ENCODE assay signal across 16 cellular contexts in the genomic region with DNA sequence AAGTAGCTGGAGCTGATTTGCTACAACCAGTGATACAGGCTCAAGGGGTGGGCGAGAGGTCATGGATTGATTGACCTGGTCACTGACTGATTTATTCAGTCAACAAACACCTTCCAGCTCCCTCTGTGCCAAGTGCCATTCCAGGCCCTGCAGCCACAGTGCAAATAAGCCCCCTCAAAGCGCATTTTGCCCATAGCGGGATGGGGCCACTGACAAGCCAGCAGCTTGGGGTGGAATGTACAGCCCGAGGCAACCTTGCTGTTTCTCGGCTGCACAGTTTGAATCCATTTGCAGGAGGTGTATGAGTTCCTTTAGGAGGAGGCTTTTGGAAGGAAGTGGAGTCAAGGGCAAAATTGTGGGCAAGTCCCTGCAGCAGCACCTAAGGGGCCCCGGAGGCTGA.
DNase-seq lines count a peak whose midpoint lies in the region; ATAC-seq and TF ChIP-seq lines count a peak whose summit lies in the region.
"Had no signal": no experiment of that assay in that cellular context is flagged by ENCODE, and none has a peak within 500 bp of the region (broad histone marks: within the 10 kb centered on the region; RNA-seq: fewer than 3 reads in every experiment).

No MANE protein-coding gene starts in this region.

- H3K4me2 ChIP-seq in neuronal stem cell (ENCODE audit: insufficient read depth, low read length, poor library complexity, severe bottlenecking), result no peak overlapping the region
- H3K4me2 ChIP-seq: A549, GM23338 had no signal

- H3K27me3 Mint-ChIP-seq in MCF 10A (ENCODE audit: insufficient read depth, unreplicated experiment) (no peaks in the 10 kb centered on the region), endodermal cell (ENCODE audit: insufficient read depth) (peaks cover 1% of the 10 kb centered on the region)
- H3K27me3 Mint-ChIP-seq in activated naive CD8-positive, alpha-beta T cell treated with anti-CD3 and anti-CD28 coated beads, Interleukin-2, amount 50 U/mL, for 24 hours, result no peaks in the 10 kb centered on the region
- H3K27me3 Mint-ChIP-seq: CD4-positive, alpha-beta T cell had no signal

- H3K36me3 Mint-ChIP-seq in MCF 10A (ENCODE audit: insufficient read depth, unreplicated experiment) (peaks cover 7% of the 10 kb centered on the region), endodermal cell (ENCODE audit: low read depth) (no peaks in the 10 kb centered on the region)
- H3K36me3 Mint-ChIP-seq in activated naive CD8-positive, alpha-beta T cell treated with anti-CD3 and anti-CD28 coated beads, Interleukin-2, amount 50 U/mL, for 24 hours (ENCODE audit: low read depth), result no peaks in the 10 kb centered on the region

- H3K9me3 Mint-ChIP-seq in MCF 10A (ENCODE audit: unreplicated experiment) (no peaks in the 10 kb centered on the region), endodermal cell (no peaks in the 10 kb centered on the region)
- no peaks in the 10 kb centered on the region for H3K9me3 Mint-ChIP-seq in activated naive CD8-positive, alpha-beta T cell treated with anti-CD3 and anti-CD28 coated beads, Interleukin-2, amount 50 U/mL, for 24 hours
- H3K9me3 Mint-ChIP-seq: CD4-positive, alpha-beta T cell; GM23338 had no signal

- POLR2A ChIA-PET in MCF 10A (lab: Yijun Ruan, JAX), result no interaction called here

- intact Hi-C loops in breast epithelium (cut with DNase I; ENCODE audit: low total_unique reads), result no loop called here
- intact Hi-C loops in MCF 10A (cut with micrococcal nuclease), result no loop called here

- no peak overlapping the region for H2BK5ac ChIP-seq in neuronal stem cell (ENCODE audit: low read length)

- peaks cover 1% of the 10 kb centered on the region for H3K79me1 ChIP-seq in neuronal stem cell (ENCODE audit: low read depth, low read length)

- H3K9me3 ChIP-seq in breast epithelium, result no peaks in the 10 kb centered on the region
- H3K9me3 ChIP-seq in endodermal cell (ENCODE audit: control insufficient read depth, low read length), result no peaks in the 10 kb centered on the region
- H3K9me3 ChIP-seq in neuronal stem cell (replicated peaks in 1 of 2; ENCODE audit: control insufficient read depth in 2 of 2, insufficient read depth in 1 of 2, low read depth in 1 of 2, low read length in 2 of 2), result no peaks in the 10 kb centered on the region
- H3K9me3 ChIP-seq: A549, Caco-2, HAP-1 had no signal

- peak overlapping the region; percentile 29 to 92 for H3K27ac ChIP-seq in breast epithelium
- no peak overlapping the region for H3K27ac ChIP-seq in endodermal cell (ENCODE audit: low read depth, low read length)
- no peak overlapping the region for H3K27ac ChIP-seq in neuronal stem cell (replicated peaks; ENCODE audit: low read length)
- H3K27ac ChIP-seq: 22Rv1, A549, C4-2B had no signal

- no peak overlapping the region for H2AK5ac ChIP-seq in neuronal stem cell (ENCODE audit: low read depth, low read length)

- H4K91ac ChIP-seq in neuronal stem cell (ENCODE audit: low read depth, low read length, poor library complexity), result no peak overlapping the region

- H3K36me3 ChIP-seq in breast epithelium (no peaks in the 10 kb centered on the region), endodermal cell (ENCODE audit: control insufficient read depth, insufficient read depth, low read length) (no peaks in the 10 kb centered on the region), neuronal stem cell (replicated peaks in 1 of 2; ENCODE audit: control insufficient read depth in 2 of 2, insufficient read depth in 2 of 2, low read length in 2 of 2) (peaks cover 3 to 37% of the 10 kb centered on the region in 2 donors)
- H3K36me3 ChIP-seq: HAP-1 had no signal

- H3K4me3 Mint-ChIP-seq in MCF 10A (ENCODE audit: unreplicated experiment) (no peak overlapping the region), endodermal cell (no peak overlapping the region)
- H3K4me3 Mint-ChIP-seq in activated naive CD8-positive, alpha-beta T cell treated with anti-CD3 and anti-CD28 coated beads, Interleukin-2, amount 50 U/mL, for 24 hours, result no peak overlapping the region
- H3K4me3 Mint-ChIP-seq: CD4-positive, alpha-beta T cell; GM23338 had no signal

- CTCF ChIA-PET in MCF 10A (lab: Yijun Ruan, JAX), result no interaction called here

- H3K27ac Mint-ChIP-seq in MCF 10A (ENCODE audit: low read depth, unreplicated experiment), result no peak overlapping the region
- no peak overlapping the region for H3K27ac Mint-ChIP-seq in endodermal cell
- no peak overlapping the region for H3K27ac Mint-ChIP-seq in activated naive CD8-positive, alpha-beta T cell treated with anti-CD3 and anti-CD28 coated beads, Interleukin-2, amount 50 U/mL, for 24 hours
- H3K27ac Mint-ChIP-seq: CD4-positive, alpha-beta T cell; GM23338 had no signal

- H2BK15ac ChIP-seq in neuronal stem cell (ENCODE audit: low read length), result no peak overlapping the region

- no peak overlapping the region for H3K4me3 ChIP-seq in breast epithelium
- no peak overlapping the region for H3K4me3 ChIP-seq in endodermal cell (ENCODE audit: low read length)
- H3K4me3 ChIP-seq in neuronal stem cell (ENCODE audit: low read length in 2 of 2), result no peak overlapping the region
- H3K4me3 ChIP-seq: A549, GM23338, HAP-1 had no signal

- H3K4me1 ChIP-seq in breast epithelium (no peaks in the 10 kb centered on the region), endodermal cell (ENCODE audit: control insufficient read depth, insufficient read depth, low read length) (no peaks in the 10 kb centered on the region), neuronal stem cell (ENCODE audit: control insufficient read depth in 2 of 2, insufficient read depth in 1 of 2, low read depth in 1 of 2, low read length in 2 of 2) (peaks cover 0 to 5% of the 10 kb centered on the region in 2 donors)
- H3K4me1 ChIP-seq: A549, Caco-2, HAP-1 had no signal

- no peak overlapping the region for H3K9ac ChIP-seq in endodermal cell (ENCODE audit: extremely low read depth, low read length, poor library complexity, severe bottlenecking)
- H3K9ac ChIP-seq in neuronal stem cell (ENCODE audit: low read depth, low read length, poor library complexity), result no peak overlapping the region

- no peak overlapping the region for H3K14ac ChIP-seq in neuronal stem cell (ENCODE audit: low read length)

- H3K4me1 Mint-ChIP-seq in MCF 10A (ENCODE audit: insufficient read depth, unreplicated experiment) (peaks cover 17% of the 10 kb centered on the region), endodermal cell (peaks cover 2% of the 10 kb centered on the region)
- no peaks in the 10 kb centered on the region for H3K4me1 Mint-ChIP-seq in activated naive CD8-positive, alpha-beta T cell treated with anti-CD3 and anti-CD28 coated beads, Interleukin-2, amount 50 U/mL, for 24 hours

- no peak for ATAC-seq in GM18498 (IDR thresholded peaks at IDR 0.05; ENCODE audit: unreplicated experiment)
- ATAC-seq in activated naive CD8-positive, alpha-beta T cell treated with anti-CD3 and anti-CD28 coated beads, Interleukin-2, amount 50 U/mL, for 24 hours, result no peak
- ATAC-seq: A549, GM23338 had no signal

- H2BK120ac ChIP-seq in neuronal stem cell (ENCODE audit: low read depth, low read length), result no peak overlapping the region

- no peak overlapping the region for H3K4ac ChIP-seq in neuronal stem cell (ENCODE audit: low read length)

- TF ChIP-seq CTCF in breast epithelium (IDR thresholded peaks at IDR 0.05), result no peak
- TF ChIP-seq CTCF in MCF 10A (IDR thresholded peaks at IDR 0.05; ENCODE audit: unreplicated experiment), result no peak
- no peak for TF ChIP-seq CTCF in endodermal cell (conservative IDR thresholded peaks at IDR 0.05)

- peak overlapping the region; percentile 39 for H3K18ac ChIP-seq in neuronal stem cell (ENCODE audit: low read length)

- H3K23ac ChIP-seq in neuronal stem cell (ENCODE audit: low read depth, low read length, poor library complexity), result peak overlapping the region; percentile 52

- no TSS peak for BruUV-seq in MCF 10A (replicated peaks; lab: Mats Ljungman, UMichigan)

- no peak overlapping the region for H2BK12ac ChIP-seq in neuronal stem cell (ENCODE audit: low read length)

- no peak overlapping the region for H4K8ac ChIP-seq in neuronal stem cell (ENCODE audit: low read depth, low read length)

- no peak overlapping the region for H2AFZ ChIP-seq in neuronal stem cell (ENCODE audit: low read length)
- H2AFZ ChIP-seq: GM23338 had no signal

- no peak for TF ChIP-seq POLR2A in breast epithelium (IDR thresholded peaks at IDR 0.05)

- DNase-seq in breast epithelium (ENCODE audit: low spot score in 2 of 2), result no peak
- no peak for DNase-seq in MCF 10A (ENCODE audit: unreplicated experiment)
- DNase-seq in ELF-1 (ENCODE audit: low read depth, low spot score), result peak; percentile 72
- peak; percentile 26 for DNase-seq in endodermal cell
- DNase-seq in neuronal stem cell (ENCODE audit: low spot score), result no peak
- no peak for DNase-seq in activated naive CD8-positive, alpha-beta T cell treated with anti-CD3 and anti-CD28 coated beads, Interleukin-2, amount 50 U/mL, for 24 hours
- DNase-seq: AML-193; Caco-2; CD4-positive, alpha-beta T cell; GDM1 had no signal

- H3K27me3 ChIP-seq in breast epithelium (no peaks in the 10 kb centered on the region), endodermal cell (ENCODE audit: control insufficient read depth, insufficient read depth, low read length, poor library complexity, severe bottlenecking) (no peaks in the 10 kb centered on the region), neuronal stem cell (ENCODE audit: control insufficient read depth in 3 of 3, insufficient read depth in 3 of 3, low read depth in 1 of 3, low read length in 3 of 3) (no peaks in the 10 kb centered on the region)

- WGBS in endodermal cell (ENCODE audit: insufficient coverage in 1 of 2, insufficient read length in 1 of 2), 2 experiments, result 97 to 100% methylated on average over 2 to 6 of the region's 6 CpGs
- no CpG with 5 or more reads among the region's 6 CpGs for WGBS in neuronal stem cell (ENCODE audit: extremely low coverage in 2 of 2, insufficient read length in 2 of 2, insufficient replicate concordance in 1 of 2), 2 donors

Comparison
In these comparisons a context has a peak if more than half of its experiments do, and no peak if none do; other contexts are left out.
1. DNase-seq: peak in ELF-1 (single experiment) and endodermal cell (single experiment); none in breast epithelium (0 of 2), MCF 10A (single experiment), neuronal stem cell (single experiment) and activated naive CD8-positive, alpha-beta T cell treated with anti-CD3 and anti-CD28 coated beads, Interleukin-2, amount 50 U/mL, for 24 hours (single experiment).
2. H3K27ac ChIP-seq: peak in breast epithelium (2 of 2); none in endodermal cell (single experiment) and neuronal stem cell (single experiment).